ENCODE assay signal across 15 cellular contexts in the genomic region with DNA sequence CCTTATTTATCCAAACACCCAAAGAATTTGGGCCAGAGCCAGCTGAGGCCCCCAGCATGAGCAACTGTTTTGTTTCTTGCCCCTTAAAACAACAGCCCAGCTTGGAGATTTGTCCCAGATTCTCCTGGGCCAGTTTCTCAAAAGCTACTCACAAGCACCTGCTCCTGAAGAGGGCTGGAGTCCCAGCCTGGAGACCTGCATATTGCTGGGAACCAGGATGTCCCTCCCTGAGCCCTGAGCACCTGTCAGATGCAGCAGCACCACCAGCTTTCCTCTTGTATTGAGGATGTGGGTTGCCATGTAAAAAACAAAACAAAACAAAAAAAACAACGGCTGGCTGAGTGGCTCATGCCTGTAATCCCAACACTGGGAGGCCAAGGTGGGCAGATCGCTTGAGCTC.
"Had no signal": no experiment of that assay in that cellular context is flagged by ENCODE, and none has a peak within 500 bp of the region (broad histone marks: within the 10 kb centered on the region; RNA-seq: fewer than 3 reads in every experiment).

No MANE protein-coding gene starts in this region.

- H3K27me3 Mint-ChIP-seq: activated T-helper 17 cell treated with anti-CD3 and anti-CD28 coated beads, Interleukin-2, amount 50 U/mL, for 72 hours; effector memory CD8-positive, alpha-beta T cell; naive B cell; stimulated activated memory B cell treated with anti-CD40 and anti-IgM and Interleukin-4, amounts not matched to agents 10 μg/mL and 1 μg/mL and 100 μg/mL, for 72 hours had no signal

- H3K36me3 Mint-ChIP-seq: naive B cell; stimulated activated memory B cell treated with anti-CD40 and anti-IgM and Interleukin-4, amounts not matched to agents 10 μg/mL and 1 μg/mL and 100 μg/mL, for 72 hours had no signal

- H3K36me3 ChIP-seq: left lung, tibial artery, uterus had no signal

- H3K9me3 ChIP-seq: left lung, tibial artery, uterus had no signal

- H3K9me3 Mint-ChIP-seq: activated naive CD4-positive, alpha-beta T cell treated with anti-CD3 and anti-CD28 coated beads for 36 hours; activated T-helper 17 cell treated with anti-CD3 and anti-CD28 coated beads, Interleukin-2, amount 50 U/mL, for 72 hours; effector memory CD8-positive, alpha-beta T cell; naive B cell; stimulated activated memory B cell treated with anti-CD40 and anti-IgM and Interleukin-4, amounts not matched to agents 10 μg/mL and 1 μg/mL and 100 μg/mL, for 72 hours had no signal

- H3K27ac ChIP-seq: foreskin keratinocyte, left lung, tibial artery, uterus had no signal

- DNase-seq: activated naive CD4-positive, alpha-beta T cell treated with anti-CD3 and anti-CD28 coated beads for 36 hours; dermis blood vessel endothelial cell; effector memory CD8-positive, alpha-beta T cell; glutamatergic neuron; hypothalamus; kidney; left lung; naive B cell; retina; stimulated activated CD4-positive, alpha-beta T cell treated with anti-CD3 and anti-CD28 coated beads, Interleukin-2, amount 100 ng/mL, for 48 hours; tibial artery; uterus had no signal

- H3K4me1 ChIP-seq: foreskin keratinocyte, uterus had no signal

- H3K4me3 ChIP-seq: left lung, tibial artery, uterus had no signal

- H3K27ac Mint-ChIP-seq: activated naive CD4-positive, alpha-beta T cell treated with anti-CD3 and anti-CD28 coated beads for 36 hours; effector memory CD8-positive, alpha-beta T cell; naive B cell; stimulated activated memory B cell treated with anti-CD40 and anti-IgM and Interleukin-4, amounts not matched to agents 10 μg/mL and 1 μg/mL and 100 μg/mL, for 72 hours had no signal

- H3K4me3 Mint-ChIP-seq: activated naive CD4-positive, alpha-beta T cell treated with anti-CD3 and anti-CD28 coated beads for 36 hours; activated T-helper 17 cell treated with anti-CD3 and anti-CD28 coated beads, Interleukin-2, amount 50 U/mL, for 72 hours; effector memory CD8-positive, alpha-beta T cell; naive B cell; stimulated activated memory B cell treated with anti-CD40 and anti-IgM and Interleukin-4, amounts not matched to agents 10 μg/mL and 1 μg/mL and 100 μg/mL, for 72 hours had no signal

- H3K27me3 ChIP-seq: foreskin keratinocyte, left lung, tibial artery, uterus had no signal

- ATAC-seq: activated T-helper 17 cell treated with anti-CD3 and anti-CD28 coated beads, Interleukin-2, amount 50 U/mL, for 72 hours; effector memory CD8-positive, alpha-beta T cell; left lung; stimulated activated memory B cell treated with anti-CD40 and anti-IgM and Interleukin-4, amounts not matched to agents 10 μg/mL and 1 μg/mL and 100 μg/mL, for 72 hours had no signal
